ENCODE assay signal across 13 cellular contexts in genomic region chr4:108601096-108601495, GRCh38.
"Had no signal": no experiment of that assay in that cellular context is flagged by ENCODE, and none has a peak within 500 bp of the region (broad histone marks: within the 10 kb centered on the region; RNA-seq: fewer than 3 reads in every experiment).

No MANE protein-coding gene starts in this region.

- H3K4me1 Mint-ChIP-seq: central memory CD8-positive, alpha-beta T cell had no signal

- ATAC-seq: activated T-cell treated with anti-CD3 and anti-CD28 coated beads, Interleukin-2, amount 50 U/mL, for 4 hours; foreskin keratinocyte; left lung had no signal

- H3K27ac Mint-ChIP-seq: brain had no signal

- FAIRE-seq: kidney, TTC549 had no signal

- H3K4me1 ChIP-seq: colonic mucosa, foreskin keratinocyte, left lung, thyroid gland had no signal

- H3K27ac ChIP-seq: colonic mucosa, foreskin keratinocyte, left lung, thyroid gland had no signal

- H3K4me3 ChIP-seq: colonic mucosa, left lung, thyroid gland had no signal

- H3K27me3 ChIP-seq: colonic mucosa, foreskin keratinocyte, left lung, thyroid gland had no signal

- H3K9me3 ChIP-seq: colonic mucosa, thyroid gland had no signal

- H3K36me3 ChIP-seq: colonic mucosa, left lung, thyroid gland had no signal

- DNase-seq: activated CD8-positive, alpha-beta memory T cell treated with anti-CD3 and anti-CD28 coated beads, Interleukin-2, amount 50 U/mL, for 4 hours; activated effector memory CD4-positive, alpha-beta T cell treated with Interleukin-2 at 50 U/mL for 16 hours; activated naive CD4-positive, alpha-beta T cell treated with anti-CD3 and anti-CD28 coated beads, Interleukin-2, amount 50 U/mL, for 16 hours; activated T-cell treated with anti-CD3 and anti-CD28 coated beads, Interleukin-2, amount 50 U/mL, for 4 hours; colonic mucosa; foreskin keratinocyte; kidney; left lung; thyroid gland had no signal

- H3K9me3 Mint-ChIP-seq: central memory CD8-positive, alpha-beta T cell had no signal

- H3K4me3 Mint-ChIP-seq: activated T-cell treated with anti-CD3 and anti-CD28 coated beads, Interleukin-2, amount 50 U/mL, for 4 hours; brain; central memory CD8-positive, alpha-beta T cell; neural crest cell had no signal

- H3K27me3 Mint-ChIP-seq: central memory CD8-positive, alpha-beta T cell had no signal
